Comparison of ENCODE assay signal across 30 cellular contexts in the genomic region with DNA sequence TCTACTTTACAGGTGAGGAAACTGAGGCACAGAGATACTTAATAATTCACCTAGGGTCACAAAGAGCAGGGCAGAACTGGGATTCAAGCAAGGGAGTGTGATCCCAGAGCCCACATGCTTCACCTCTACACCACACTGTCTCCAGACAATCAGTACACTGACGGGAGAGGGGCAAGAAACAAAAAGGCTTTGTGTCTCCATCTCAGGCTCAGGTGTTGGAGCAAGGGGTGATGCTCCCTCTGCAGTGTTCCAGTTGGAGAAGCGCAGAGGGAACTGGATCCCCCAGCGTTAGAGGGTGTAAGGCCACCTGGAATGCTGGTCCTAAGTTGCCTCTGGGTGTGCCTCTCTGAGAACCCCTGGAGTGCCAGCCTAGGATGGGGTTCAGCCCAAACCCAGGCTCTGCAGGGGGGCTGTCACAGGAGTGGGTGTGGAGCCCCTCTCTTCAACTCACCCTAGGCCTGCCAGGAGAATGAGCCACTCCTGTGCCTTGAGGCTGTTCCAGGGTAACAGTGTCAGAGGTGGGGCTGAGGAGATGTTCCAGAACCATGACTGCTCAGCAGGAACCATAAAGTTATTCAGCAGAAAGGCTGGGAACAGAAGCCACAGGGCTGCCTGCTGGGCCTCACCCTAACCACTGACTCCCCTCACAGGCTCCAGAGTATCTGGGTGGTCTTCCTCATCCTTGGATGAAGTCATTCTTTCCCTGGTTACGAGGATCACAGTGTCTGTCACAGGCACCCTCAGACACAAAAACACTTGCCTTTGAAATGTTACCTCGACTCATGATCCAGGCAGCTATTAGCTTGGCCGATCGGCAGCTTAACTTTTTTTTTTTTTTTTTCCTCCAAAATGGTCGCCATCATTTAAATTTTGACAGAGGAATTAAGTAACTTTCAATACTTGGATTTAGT. TPM values are rescaled to one million over a fixed set of nuclear protein-coding genes. Genes with fewer than 3 reads are reported as not detected.
"Had no signal": no experiment of that assay in that cellular context is flagged by ENCODE, and none has a peak within 500 bp of the region (broad histone marks: within the 10 kb centered on the region; RNA-seq: fewer than 3 reads in every experiment).

No MANE protein-coding gene starts in this region.

- H3K9me3 ChIP-seq: gastrocnemius medialis, left ventricle myocardium inferior, psoas muscle, suprapubic skin, transverse colon, vagina had no signal

- H3K4me3 Mint-ChIP-seq: activated naive CD4-positive, alpha-beta T cell treated with anti-CD3 and anti-CD28 coated beads, Interleukin-2, amount 10 ng/mL, durations not matched to agents 7 days and 5 days; activated naive CD8-positive, alpha-beta T cell treated with anti-CD3 and anti-CD28 coated beads, Interleukin-2, amount 50 U/mL, for 24 hours; neural progenitor cell; stimulated activated naive B cell treated with anti-CD40 and anti-IgM and Interleukin-4, amounts not matched to agents 10 μg/mL and 1 μg/mL and 100 μg/mL, for 72 hours; T-helper 17 cell had no signal

- H3K4me3 ChIP-seq: gastrocnemius medialis, left ventricle myocardium inferior, neural progenitor cell, psoas muscle, suprapubic skin, transverse colon, vagina had no signal

- H3K27ac ChIP-seq: gastrocnemius medialis, left ventricle myocardium inferior, neural progenitor cell, psoas muscle, suprapubic skin, transverse colon, vagina, WERI-Rb-1 had no signal

- H3K9me3 Mint-ChIP-seq: activated naive CD4-positive, alpha-beta T cell treated with anti-CD3 and anti-CD28 coated beads, Interleukin-2, amount 10 ng/mL, durations not matched to agents 7 days and 5 days; activated naive CD8-positive, alpha-beta T cell treated with anti-CD3 and anti-CD28 coated beads, Interleukin-2, amount 50 U/mL, for 24 hours; stimulated activated naive B cell treated with anti-CD40 and anti-IgM and Interleukin-4, amounts not matched to agents 10 μg/mL and 1 μg/mL and 100 μg/mL, for 72 hours had no signal

- H3K4me1 Mint-ChIP-seq: activated naive CD4-positive, alpha-beta T cell treated with anti-CD3 and anti-CD28 coated beads, Interleukin-2, amount 10 ng/mL, durations not matched to agents 7 days and 5 days; activated naive CD8-positive, alpha-beta T cell treated with anti-CD3 and anti-CD28 coated beads, Interleukin-2, amount 50 U/mL, for 24 hours; stimulated activated naive B cell treated with anti-CD40 and anti-IgM and Interleukin-4, amounts not matched to agents 10 μg/mL and 1 μg/mL and 100 μg/mL, for 72 hours; T-helper 17 cell had no signal

- H3K36me3 Mint-ChIP-seq: activated naive CD4-positive, alpha-beta T cell treated with anti-CD3 and anti-CD28 coated beads, Interleukin-2, amount 10 ng/mL, durations not matched to agents 7 days and 5 days; neural progenitor cell; stimulated activated naive B cell treated with anti-CD40 and anti-IgM and Interleukin-4, amounts not matched to agents 10 μg/mL and 1 μg/mL and 100 μg/mL, for 72 hours had no signal

- H3K27me3 ChIP-seq: vagina had no signal

- H3K27ac Mint-ChIP-seq: activated naive CD4-positive, alpha-beta T cell treated with anti-CD3 and anti-CD28 coated beads, Interleukin-2, amount 10 ng/mL, durations not matched to agents 7 days and 5 days; activated naive CD8-positive, alpha-beta T cell treated with anti-CD3 and anti-CD28 coated beads, Interleukin-2, amount 50 U/mL, for 24 hours; neural progenitor cell; stimulated activated naive B cell treated with anti-CD40 and anti-IgM and Interleukin-4, amounts not matched to agents 10 μg/mL and 1 μg/mL and 100 μg/mL, for 72 hours; T-helper 17 cell had no signal

- ATAC-seq: activated naive CD8-positive, alpha-beta T cell treated with anti-CD3 and anti-CD28 coated beads, Interleukin-2, amount 50 U/mL, for 24 hours; gastrocnemius medialis; psoas muscle; right cardiac atrium; stimulated activated naive B cell treated with anti-CD40 and anti-IgM and Interleukin-4, amounts not matched to agents 10 μg/mL and 1 μg/mL and 100 μg/mL, for 72 hours; T-helper 17 cell had no signal

- H3K36me3 ChIP-seq: gastrocnemius medialis, left ventricle myocardium inferior, neural progenitor cell, suprapubic skin, transverse colon, vagina, WERI-Rb-1 had no signal

- H3K4me1 ChIP-seq: gastrocnemius medialis, psoas muscle had no signal

- DNase-seq: activated CD4-positive, alpha-beta T cell treated with anti-CD3 and anti-CD28 coated beads for 1 hour; activated CD8-positive, alpha-beta memory T cell treated with anti-CD3 and anti-CD28 coated beads for 24 hours; activated CD8-positive, alpha-beta memory T cell treated with anti-CD3 and anti-CD28 coated beads, Interleukin-2, amount 50 U/mL, for 48 hours; activated effector memory CD4-positive, alpha-beta T cell treated with Interleukin-2 at 50 U/mL for 16 hours; activated naive CD4-positive, alpha-beta T cell treated with anti-CD3 and anti-CD28 coated beads, Interleukin-2, amount 10 ng/mL, durations not matched to agents 7 days and 5 days; activated naive CD8-positive, alpha-beta T cell treated with anti-CD3 and anti-CD28 coated beads, Interleukin-2, amount 50 U/mL, for 24 hours; activated T-cell treated with anti-CD3 and anti-CD28 coated beads, Interleukin-2, amount 50 U/mL, for 48 hours; aorta; cerebellar nuclear complex; cortex of kidney; effector CD4-positive, alpha-beta T cell; gastrocnemius medialis; head of caudate nucleus; left ventricle myocardium inferior; mammary epithelial cell; midbrain; psoas muscle; right cardiac atrium; stimulated activated CD4-positive, alpha-beta T cell treated with anti-CD3 and anti-CD28 coated beads, Interleukin-4, amount 100 ng/mL, for 4 hours; stimulated activated naive B cell treated with anti-CD40 and anti-IgM and Interleukin-4, amounts not matched to agents 10 μg/mL and 1 μg/mL and 100 μg/mL, for 72 hours; T-helper 17 cell; transverse colon; WERI-Rb-1 had no signal

RNA-seq across cellular contexts. Expression of gene RBP4, which starts 5.4 kb away (rescaled TPM):
- total RNA-seq: bronchial epithelial cell, kidney epithelial cell, mammary epithelial cell, myocyte, T-helper 17 cell had no signal

RNA-seq across cellular contexts. Expression of gene PDE6C, which starts 16.7 kb away (rescaled TPM):
- total RNA-seq: aorta, bronchial epithelial cell, gastrocnemius medialis, kidney epithelial cell, left ventricle myocardium inferior, mammary epithelial cell, myocyte, osteocyte, psoas muscle, right cardiac atrium, suprapubic skin, T-helper 17 cell, transverse colon, vagina had no signal

RNA-seq across cellular contexts. Expression of gene FFAR4, which starts 29.2 kb away (rescaled TPM):
- total RNA-seq: bronchial epithelial cell, kidney epithelial cell, mammary epithelial cell, myocyte, osteocyte, T-helper 17 cell had no signal
